Comparison of ENCODE assay signal across 9 cellular contexts in genomic region chr11:96219981-96220623, GRCh38.
DNase-seq lines count a peak whose midpoint lies in the region; ATAC-seq and TF ChIP-seq lines count a peak whose summit lies in the region.
"Had no signal": no experiment of that assay in that cellular context is flagged by ENCODE, and none has a peak within 500 bp of the region (broad histone marks: within the 10 kb centered on the region; RNA-seq: fewer than 3 reads in every experiment).

No MANE protein-coding gene starts in this region.

- TF ChIP-seq CTCF in WTC11 (IDR thresholded peaks at IDR 0.05), result no peak
- TF ChIP-seq CTCF in type B pancreatic cell (conservative IDR thresholded peaks at IDR 0.05), result no peak

- no peak overlapping the region for H3K4me3 Mint-ChIP-seq in activated T-cell treated with anti-CD3 and anti-CD28 coated beads, Interleukin-2, amount 50 U/mL, for 24 hours
- no peak overlapping the region for H3K4me3 Mint-ChIP-seq in activated T-cell treated with anti-CD3 and anti-CD28 coated beads, Interleukin-2, amount 50 U/mL, for 4 hours
- H3K4me3 Mint-ChIP-seq in WTC11 (no peak overlapping the region), immature natural killer cell (peak overlapping the region in 1 of 5 donors; percentile 14), type B pancreatic cell (peak overlapping the region; percentile 57)

- H3K36me3 Mint-ChIP-seq in activated T-cell treated with anti-CD3 and anti-CD28 coated beads, Interleukin-2, amount 50 U/mL, for 24 hours (ENCODE audit: low read depth), result peaks cover 29% of the 10 kb centered on the region
- H3K36me3 Mint-ChIP-seq in activated T-cell treated with anti-CD3 and anti-CD28 coated beads, Interleukin-2, amount 50 U/mL, for 4 hours (ENCODE audit: insufficient read depth), result peaks cover 25% of the 10 kb centered on the region
- no peaks in the 10 kb centered on the region for H3K36me3 Mint-ChIP-seq in WTC11
- no peaks in the 10 kb centered on the region for H3K36me3 Mint-ChIP-seq in immature natural killer cell
- H3K36me3 Mint-ChIP-seq in type B pancreatic cell, result peaks cover 6% of the 10 kb centered on the region

- CTCF ChIA-PET in WTC11 (lab: Charles Lee), result no interaction called here

- peak overlapping the region; percentile 86 for H3K27ac Mint-ChIP-seq in activated T-cell treated with anti-CD3 and anti-CD28 coated beads, Interleukin-2, amount 50 U/mL, for 24 hours
- H3K27ac Mint-ChIP-seq in WTC11 (peak overlapping the region; percentile 90), immature natural killer cell (peak overlapping the region in 5 of 6 donors; percentile 38 to 86 (median 80)), type B pancreatic cell (peak overlapping the region; percentile 18)

- DNase-seq in activated T-cell treated with anti-CD3 and anti-CD28 coated beads, Interleukin-2, amount 50 U/mL, for 24 hours, result no peak
- DNase-seq in activated T-cell treated with anti-CD3 and anti-CD28 coated beads, Interleukin-2, amount 50 U/mL, for 4 hours, result no peak
- DNase-seq in WTC11 (ENCODE audit: low spot score) (no peak), immature natural killer cell (no peak), type B pancreatic cell (ENCODE audit: extremely low spot score, unreplicated experiment) (no peak), DMS79 (lab: John Stamatoyannopoulos, UW) (no peak)
- DNase-seq: Calu3 had no signal

- H3K4me1 Mint-ChIP-seq in activated T-cell treated with anti-CD3 and anti-CD28 coated beads, Interleukin-2, amount 50 U/mL, for 24 hours (ENCODE audit: low read depth), result peaks cover 85% of the 10 kb centered on the region
- peaks cover 89% of the 10 kb centered on the region for H3K4me1 Mint-ChIP-seq in activated T-cell treated with anti-CD3 and anti-CD28 coated beads, Interleukin-2, amount 50 U/mL, for 4 hours (ENCODE audit: low read depth)
- peaks cover 28% of the 10 kb centered on the region for H3K4me1 Mint-ChIP-seq in WTC11
- H3K4me1 Mint-ChIP-seq in immature natural killer cell, result peaks cover 56 to 79% of the 10 kb centered on the region in 2 donors
- H3K4me1 Mint-ChIP-seq in type B pancreatic cell (ENCODE audit: unreplicated experiment), result peaks cover 53% of the 10 kb centered on the region

- no peaks in the 10 kb centered on the region for H3K27me3 Mint-ChIP-seq in activated T-cell treated with anti-CD3 and anti-CD28 coated beads, Interleukin-2, amount 50 U/mL, for 24 hours
- no peaks in the 10 kb centered on the region for H3K27me3 Mint-ChIP-seq in activated T-cell treated with anti-CD3 and anti-CD28 coated beads, Interleukin-2, amount 50 U/mL, for 4 hours (ENCODE audit: low read depth)
- no peaks in the 10 kb centered on the region for H3K27me3 Mint-ChIP-seq in WTC11 (ENCODE audit: low read depth)
- H3K27me3 Mint-ChIP-seq in immature natural killer cell (ENCODE audit: low read depth in 3 of 3), result peaks cover 0 to 2% (median 0%) of the 10 kb centered on the region in 3 donors
- no peaks in the 10 kb centered on the region for H3K27me3 Mint-ChIP-seq in type B pancreatic cell

- POLR2A ChIA-PET in WTC11 (lab: Charles Lee), result no interaction called here

- H3K9me3 Mint-ChIP-seq in activated T-cell treated with anti-CD3 and anti-CD28 coated beads, Interleukin-2, amount 50 U/mL, for 24 hours, result no peaks in the 10 kb centered on the region
- no peaks in the 10 kb centered on the region for H3K9me3 Mint-ChIP-seq in activated T-cell treated with anti-CD3 and anti-CD28 coated beads, Interleukin-2, amount 50 U/mL, for 4 hours
- H3K9me3 Mint-ChIP-seq in WTC11 (no peaks in the 10 kb centered on the region), immature natural killer cell (no peaks in the 10 kb centered on the region), type B pancreatic cell (no peaks in the 10 kb centered on the region)

- ATAC-seq in activated T-cell treated with anti-CD3 and anti-CD28 coated beads, Interleukin-2, amount 50 U/mL, for 4 hours, result no peak
- ATAC-seq in WTC11, result peak; percentile 33
- ATAC-seq in HG03159 (IDR thresholded peaks at IDR 0.05; ENCODE audit: unreplicated experiment), result no peak
- ATAC-seq in HG02870 (IDR thresholded peaks at IDR 0.05; ENCODE audit: unreplicated experiment), result no peak

TF ChIP-seq in WTC11, 78 proteins besides CTCF, POLR2A, EP300 and RAD21:
- no peak for TF ChIP-seq ZNF317 (CRISPR knock-in tag; IDR thresholded peaks at IDR 0.05; ENCODE audit: borderline replicate concordance, low read depth)
- no peak for TF ChIP-seq ZBTB21 (CRISPR knock-in tag; IDR thresholded peaks at IDR 0.05; ENCODE audit: borderline replicate concordance)
- TF ChIP-seq STAT6 (CRISPR knock-in tag; conservative IDR thresholded peaks at IDR 0.05; ENCODE audit: low read depth), result no peak
- no peak for TF ChIP-seq IRF2 (CRISPR knock-in tag; IDR thresholded peaks at IDR 0.05; ENCODE audit: borderline replicate concordance, low read depth)
- 0 out of 2 replicates have a peak, but pooled peaks have one; percentile 12 for TF ChIP-seq GABPB1 (CRISPR knock-in tag; IDR thresholded peaks at IDR 0.05)
- no peak for TF ChIP-seq ZNF138 (CRISPR knock-in tag; conservative IDR thresholded peaks at IDR 0.05)
- TF ChIP-seq ZNF121 (CRISPR knock-in tag; IDR thresholded peaks at IDR 0.05), result no peak

Comparison
In these comparisons a context has a peak if more than half of its experiments do, and no peak if none do; other contexts are left out.
1. H3K27ac Mint-ChIP-seq: peak in every context shown above with its lines; median percentile 90 in WTC11; 86 in activated T-cell treated with anti-CD3 and anti-CD28 coated beads, Interleukin-2, amount 50 U/mL, for 24 hours; 80 in immature natural killer cell; 18 in type B pancreatic cell.